In the genomic region with DNA sequence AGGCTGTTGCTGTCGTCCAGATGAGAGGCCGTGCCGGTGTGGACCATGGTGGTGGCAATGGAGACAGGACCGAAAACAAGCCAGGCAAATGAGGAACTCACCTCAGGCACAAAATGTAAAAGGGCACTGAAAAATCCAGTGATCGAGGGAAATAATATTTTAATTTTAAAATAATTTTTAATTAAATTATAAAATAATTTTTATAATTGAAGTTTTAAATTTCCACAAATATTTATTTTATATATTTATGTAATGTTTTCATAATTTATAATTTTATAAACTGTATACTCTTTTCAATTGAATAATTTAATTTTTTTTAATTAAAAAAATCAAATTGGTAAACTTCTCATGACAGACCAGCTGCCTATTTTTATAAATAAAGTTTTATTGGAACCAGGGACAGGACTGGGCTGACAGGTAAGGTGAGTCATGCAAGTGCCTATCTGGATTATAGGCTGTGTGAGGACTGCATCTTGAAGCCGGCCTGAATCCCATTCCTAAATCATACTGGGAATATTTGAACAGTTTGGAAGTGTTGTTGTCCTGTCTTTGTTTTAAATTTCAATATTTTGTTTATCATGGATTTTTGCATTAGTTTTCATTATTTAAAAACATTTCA, we compare ENCODE assay signal across 19 cellular contexts. TPM values are rescaled to one million over a fixed set of nuclear protein-coding genes. Genes with fewer than 3 reads are reported as not detected.
DNase-seq lines count a peak whose midpoint lies in the region; ATAC-seq, FAIRE-seq and TF ChIP-seq lines count a peak whose summit lies in the region.
"Had no signal": no experiment of that assay in that cellular context is flagged by ENCODE, and none has a peak within 500 bp of the region (broad histone marks: within the 10 kb centered on the region; RNA-seq: fewer than 3 reads in every experiment).

No MANE protein-coding gene starts in this region.

- no peaks in the 10 kb centered on the region for H3K36me3 ChIP-seq in pancreas
- no peaks in the 10 kb centered on the region for H3K36me3 ChIP-seq in CD8-positive, alpha-beta memory T cell (ENCODE audit: insufficient read depth, low read length)
- H3K36me3 ChIP-seq: SJCRH30 had no signal

- no peak overlapping the region for H4K91ac ChIP-seq in H9 (ENCODE audit: insufficient read length, low read depth, low read length)

- no peak overlapping the region for H2BK12ac ChIP-seq in H9 (ENCODE audit: insufficient read length, low read depth, low read length)

- H3K9me3 ChIP-seq in H9 (ENCODE audit: control insufficient read depth, low read depth, low read length), result no peaks in the 10 kb centered on the region
- no peaks in the 10 kb centered on the region for H3K9me3 ChIP-seq in pancreas
- no peaks in the 10 kb centered on the region for H3K9me3 ChIP-seq in CD8-positive, alpha-beta memory T cell (ENCODE audit: low read length)
- H3K9me3 ChIP-seq: SJCRH30 had no signal

- H2BK5ac ChIP-seq in H9 (ENCODE audit: insufficient read length, low read length), result no peak overlapping the region

- H3K4me1 ChIP-seq in H9 (ENCODE audit: insufficient read depth, low read length), result peaks cover 3% of the 10 kb centered on the region; the same call in 1 of the 2 replicates
- peaks cover 5% of the 10 kb centered on the region for H3K4me1 ChIP-seq in foreskin keratinocyte
- no peaks in the 10 kb centered on the region for H3K4me1 ChIP-seq in pancreas
- H3K4me1 ChIP-seq in CD8-positive, alpha-beta memory T cell (ENCODE audit: insufficient read depth, low read length), result no peaks in the 10 kb centered on the region
- H3K4me1 ChIP-seq: SJCRH30 had no signal

- H3K27me3 Mint-ChIP-seq in H9 (ENCODE audit: low read depth), result no peaks in the 10 kb centered on the region
- H3K27me3 Mint-ChIP-seq in CD8-positive, alpha-beta memory T cell, result peaks cover 0 to 2% of the 10 kb centered on the region in 2 donors

- no peak overlapping the region for H3K56ac ChIP-seq in H9 (ENCODE audit: insufficient read length, low read depth, low read length)

- POLR2A ChIA-PET in CD8-positive, alpha-beta memory T cell (lab: Charles Lee), result no interaction called here

- no peak overlapping the region for H4K8ac ChIP-seq in H9 (replicated peaks; ENCODE audit: insufficient read length, low read depth, low read length)

- TF ChIP-seq CTCF in H9 (conservative IDR thresholded peaks at IDR 0.05) (no peak), foreskin keratinocyte (conservative IDR thresholded peaks at IDR 0.05) (no peak), pancreas (IDR thresholded peaks at IDR 0.05) (no peak)

- H3K4me3 Mint-ChIP-seq in H9, result no peak overlapping the region
- H3K4me3 Mint-ChIP-seq in CD8-positive, alpha-beta memory T cell, result no peak overlapping the region
- H3K4me3 Mint-ChIP-seq: CD14-positive monocyte had no signal

- no peak overlapping the region for H3K27ac ChIP-seq in H9 (ENCODE audit: insufficient read length, low read depth, low read length)
- H3K27ac ChIP-seq in foreskin keratinocyte, result no peak overlapping the region
- no peak overlapping the region for H3K27ac ChIP-seq in pancreas
- H3K27ac ChIP-seq in CD8-positive, alpha-beta memory T cell (ENCODE audit: low read depth, low read length), result no peak overlapping the region
- H3K27ac ChIP-seq: PC-9, SJCRH30 had no signal

- H3K9ac ChIP-seq in H9 (ENCODE audit: extremely low read depth, insufficient read length, low read length), result no peak overlapping the region

- no peaks in the 10 kb centered on the region for H3K79me2 ChIP-seq in H9 (ENCODE audit: insufficient read depth, low read length)

- H3K4me2 ChIP-seq in H9 (ENCODE audit: insufficient read depth, insufficient read length, low read length), result no peak overlapping the region

- no peaks in the 10 kb centered on the region for H4K20me1 ChIP-seq in H9 (ENCODE audit: control insufficient read depth, insufficient read depth, insufficient read length)

- intact Hi-C loops in pancreas (cut with DNase I), result no loop called here

- DNase-seq in H9 (no peak), foreskin keratinocyte (no peak), pancreas (no peak), GOT3 (lab: John Stamatoyannopoulos, UW) (no peak)
- no peak for DNase-seq in CD8-positive, alpha-beta memory T cell
- DNase-seq in activated CD4-positive, alpha-beta T cell treated with anti-CD3 and anti-CD28 coated beads for 48 hours, result no peak
- DNase-seq: DND-41, KG1, NCI-H1417 treated with DMSO at 0.1 percent for 48 hours, NCI-H187 treated with DMSO at 0.1 percent for 48 hours, NCI-H226, NCI-H524, PC-9, SJCRH30 had no signal

- H3K9me3 Mint-ChIP-seq in H9, result peaks cover 3 to 8% of the 10 kb centered on the region in 2 experiments; a peak in 3 of 5 replicates
- peaks cover 0 to 3% (median 0%) of the 10 kb centered on the region in 5 donors for H3K9me3 Mint-ChIP-seq in CD8-positive, alpha-beta memory T cell
- H3K9me3 Mint-ChIP-seq: CD14-positive monocyte had no signal

- CTCF ChIA-PET in CD8-positive, alpha-beta memory T cell (lab: Charles Lee), result no interaction called here

- no peak overlapping the region for H3K14ac ChIP-seq in H9 (ENCODE audit: insufficient read depth, low read length)

- no CpG with 5 or more reads among the region's 6 CpGs for WGBS in H9 (ENCODE audit: extremely low coverage, insufficient read length, low lambda C conversion rate)
- WGBS in pancreas, 2 donors, result 94 to 98% methylated on average over 6 of the region's 6 CpGs

- H2AK5ac ChIP-seq in H9 (ENCODE audit: insufficient read length, low read length), result no peak overlapping the region

- H3K27me3 ChIP-seq in H9 (ENCODE audit: insufficient read depth, low read length), result no peaks in the 10 kb centered on the region
- no peaks in the 10 kb centered on the region for H3K27me3 ChIP-seq in foreskin keratinocyte
- H3K27me3 ChIP-seq in pancreas, result no peaks in the 10 kb centered on the region
- H3K27me3 ChIP-seq in CD8-positive, alpha-beta memory T cell (ENCODE audit: insufficient read depth, low read length, poor library complexity, severe bottlenecking), result no peaks in the 10 kb centered on the region
- H3K27me3 ChIP-seq: SJCRH30 had no signal

- no peak overlapping the region for H3K18ac ChIP-seq in H9 (ENCODE audit: insufficient read length, low read depth, low read length)

- H3K4ac ChIP-seq in H9 (ENCODE audit: low read depth, low read length), result no peak overlapping the region

- H2AFZ ChIP-seq in H9 (ENCODE audit: low read length), result no peak overlapping the region
- H2AFZ ChIP-seq: PC-9 had no signal

- H3K79me1 ChIP-seq in H9 (ENCODE audit: insufficient read depth, low read depth, low read length, poor library complexity, severe bottlenecking), result no peaks in the 10 kb centered on the region

- H3K27ac Mint-ChIP-seq in H9, result peak overlapping the region; percentile 28 to 97 (median 92); a peak in 4 of 7 replicates
- H3K27ac Mint-ChIP-seq in CD8-positive, alpha-beta memory T cell, result no peak overlapping the region
- H3K27ac Mint-ChIP-seq: CD14-positive monocyte had no signal

- no peak overlapping the region for H2BK20ac ChIP-seq in H9 (ENCODE audit: low read depth, low read length, poor library complexity, severe bottlenecking)

- no peak overlapping the region for H3K23ac ChIP-seq in H9 (ENCODE audit: insufficient read length, low read depth, low read length)

- H2BK15ac ChIP-seq in H9 (ENCODE audit: low read depth, low read length), result no peak overlapping the region

- H3K23me2 ChIP-seq in H9 (ENCODE audit: insufficient read length, low read depth, low read length, poor library complexity, severe bottlenecking), result no peaks in the 10 kb centered on the region

- ATAC-seq in foreskin keratinocyte, result peak; percentile 17
- ATAC-seq in pancreas, result no peak

- H3K4me1 Mint-ChIP-seq in H9, result peaks cover 16 to 22% of the 10 kb centered on the region in 2 experiments
- H3K4me1 Mint-ChIP-seq in CD8-positive, alpha-beta memory T cell, result no peaks in the 10 kb centered on the region
- H3K4me1 Mint-ChIP-seq: CD14-positive monocyte had no signal

- H3K4me3 ChIP-seq in pancreas, result no peak overlapping the region
- no peak overlapping the region for H3K4me3 ChIP-seq in CD8-positive, alpha-beta memory T cell (ENCODE audit: low read length)
- H3K4me3 ChIP-seq: PC-9, SJCRH30 had no signal

- no peak overlapping the region for H2BK120ac ChIP-seq in H9 (ENCODE audit: low read depth, low read length, poor library complexity, severe bottlenecking)

- H3T11ph ChIP-seq in H9 (ENCODE audit: low read length), result no peak overlapping the region

- FAIRE-seq in TTC549 (lab: Jason Lieb, UNC), result peak; percentile 74
- peak; percentile 91 for FAIRE-seq in pancreas (lab: Jason Lieb, UNC)
- FAIRE-seq: H54 had no signal

- peaks cover 0 to 16% (median 13%) of the 10 kb centered on the region in 3 experiments; a peak in 4 of 7 replicates for H3K36me3 Mint-ChIP-seq in H9 (ENCODE audit: insufficient read depth in 1 of 3, low read depth in 3 of 3)
- peaks cover 0 to 2% (median 0%) of the 10 kb centered on the region in 3 donors for H3K36me3 Mint-ChIP-seq in CD8-positive, alpha-beta memory T cell
- H3K36me3 Mint-ChIP-seq: CD14-positive monocyte had no signal

- no peak overlapping the region for H4K5ac ChIP-seq in H9 (ENCODE audit: insufficient read length, low read depth, low read length)

RNA-seq across cellular contexts. Expression of a gene that starts 15.6 kb away (rescaled TPM):
- total RNA-seq in H9 (2021) (0.18 TPM in 1 of 2 replicates, not detected in the other), foreskin keratinocyte (not detected in 2 replicates), pancreas (1 to 10 TPM in 5 of 6 donors, under 1 TPM in 1; 0.51 to 4.3 (median 1.8) TPM)
- polyA plus RNA-seq in foreskin keratinocyte (not detected in 2 replicates), pancreas (1 to 10 TPM in 1 of 2 donors, under 1 TPM in 1; 0.87 to 1.6 TPM)
- total RNA-seq in CD8-positive, alpha-beta memory T cell, result not detected
- not detected for polyA plus RNA-seq in CD8-positive, alpha-beta memory T cell
- total RNA-seq: G401; PC-9; T-helper 1 cell treated with Interleukin-12 subunit alpha and Interleukin-12 subunit beta and Interleukin-4 antibody, amounts not matched to agents 30 ng/mL and 1 ng/mL, for 36 hours had no signal
- polyA plus RNA-seq: CD14-positive monocyte had no signal

Comparison
In these comparisons a context has a peak if more than half of its experiments do, and no peak if none do; other contexts are left out.
1. H3K27ac Mint-ChIP-seq: peak in H9 (3 of 3); none in CD8-positive, alpha-beta memory T cell (0 of 8).